Comparison of ENCODE assay signal across 13 cellular contexts in genomic region chr4:168475745-168476144, GRCh38. TPM values are rescaled to one million over a fixed set of nuclear protein-coding genes. Genes with fewer than 3 reads are reported as not detected.
DNase-seq lines count a peak whose midpoint lies in the region; FAIRE-seq and TF ChIP-seq lines count a peak whose summit lies in the region.
"Had no signal": no experiment of that assay in that cellular context is flagged by ENCODE, and none has a peak within 500 bp of the region (broad histone marks: within the 10 kb centered on the region; RNA-seq: fewer than 3 reads in every experiment).

No MANE protein-coding gene starts in this region.

- no peaks in the 10 kb centered on the region for H3K4me1 ChIP-seq in astrocyte (ENCODE audit: insufficient read depth, low read length)

- H3K9me3 Mint-ChIP-seq in astrocyte (ENCODE audit: unreplicated experiment) (no peaks in the 10 kb centered on the region), nephron progenitor cell (no peaks in the 10 kb centered on the region)

- no peak overlapping the region for H3K27ac ChIP-seq in astrocyte (ENCODE audit: low read depth, low read length)
- H3K27ac ChIP-seq: KMS-11, upper lobe of right lung had no signal

- H2AFZ ChIP-seq in astrocyte (ENCODE audit: low read depth, low read length): no peak overlapping the region

- TF ChIP-seq CTCF in astrocyte (IDR thresholded peaks at IDR 0.05; ENCODE audit: insufficient read depth, low read depth, low read length): no peak
- no peak for TF ChIP-seq CTCF in nephron progenitor cell (IDR thresholded peaks at IDR 0.05)
- TF ChIP-seq CTCF in GM10266 (IDR thresholded peaks at IDR 0.05; ENCODE audit: control insufficient read depth, insufficient read depth, low read depth, missing control alignments): no peak

- H3K36me3 Mint-ChIP-seq in astrocyte (ENCODE audit: low read depth, unreplicated experiment): peaks cover 19% of the 10 kb centered on the region
- H3K36me3 Mint-ChIP-seq in nephron progenitor cell (ENCODE audit: low read depth): no peaks in the 10 kb centered on the region

- H4K20me1 ChIP-seq in astrocyte (ENCODE audit: insufficient read depth, low read length): no peaks in the 10 kb centered on the region

- FAIRE-seq in astrocyte (lab: Jason Lieb, UNC): no peak
- no peak for FAIRE-seq in GM19239 (lab: Jason Lieb, UNC)

- no peak overlapping the region for H3K9ac ChIP-seq in astrocyte (ENCODE audit: low read length)
- H3K9ac ChIP-seq: KMS-11 had no signal

- peaks cover 5% of the 10 kb centered on the region for H3K36me3 ChIP-seq in astrocyte (ENCODE audit: insufficient read depth, low read length)

- H3K27me3 Mint-ChIP-seq in astrocyte (ENCODE audit: low read depth, unreplicated experiment) (no peaks in the 10 kb centered on the region), nephron progenitor cell (ENCODE audit: low read depth, poor library complexity) (peaks cover 12% of the 10 kb centered on the region)

- H3K4me1 Mint-ChIP-seq in astrocyte (ENCODE audit: low read depth, unreplicated experiment): peaks cover 32% of the 10 kb centered on the region
- H3K4me1 Mint-ChIP-seq in nephron progenitor cell: peaks cover 15% of the 10 kb centered on the region

- peak; percentile 52 for DNase-seq in NCI-H2029 (lab: John Stamatoyannopoulos, UW)
- DNase-seq in NCI-H2029 treated with DMSO at 0.1 percent for 48 hours (lab: John Stamatoyannopoulos, UW): no peak
- DNase-seq in HK-2 (ENCODE audit: unreplicated experiment): peak; percentile 12
- DNase-seq in astrocyte (ENCODE audit: low read depth): no peak
- DNase-seq in nephron progenitor cell: peak; percentile 26
- no peak for DNase-seq in GM10266 (ENCODE audit: extremely low spot score)
- DNase-seq in GM19239 (ENCODE audit: insufficient read length, low spot score): no peak
- DNase-seq in NCI-H2196 treated with DMSO at 0.1 percent for 48 hours (lab: John Stamatoyannopoulos, UW; ENCODE audit: unreplicated experiment): no peak
- DNase-seq: NCI-H446 treated with DMSO at 0.1 percent for 48 hours, upper lobe of right lung had no signal

- no peak overlapping the region for H3K4me2 ChIP-seq in astrocyte (ENCODE audit: low read length)
- H3K4me2 ChIP-seq: KMS-11 had no signal

- peak overlapping the region; percentile 95 for H3K4me3 Mint-ChIP-seq in astrocyte (ENCODE audit: unreplicated experiment)
- H3K4me3 Mint-ChIP-seq in nephron progenitor cell: no peak overlapping the region

- no peak overlapping the region for H3K4me3 ChIP-seq in astrocyte (ENCODE audit: insufficient read depth, low read depth, low read length)
- H3K4me3 ChIP-seq: SK-N-MC, upper lobe of right lung had no signal

- H3K27me3 ChIP-seq in astrocyte (ENCODE audit: insufficient read depth, low read length): no peaks in the 10 kb centered on the region
- H3K27me3 ChIP-seq: upper lobe of right lung had no signal

- H3K9me3 ChIP-seq in astrocyte (ENCODE audit: insufficient read depth, low read depth, low read length): no peaks in the 10 kb centered on the region
- H3K9me3 ChIP-seq: upper lobe of right lung had no signal

- H3K79me2 ChIP-seq in astrocyte (ENCODE audit: insufficient read depth, low read length): peaks cover 12% of the 10 kb centered on the region

- H3K27ac Mint-ChIP-seq in astrocyte (ENCODE audit: unreplicated experiment) (peak overlapping the region; percentile 81), nephron progenitor cell (no peak overlapping the region)
- H3K27ac Mint-ChIP-seq: progenitor cell of endocrine pancreas had no signal

RNA-seq across cellular contexts. Expression of gene DDX60L, which starts 4.5 kb away (rescaled TPM):
- 90.9 and 91.8 TPM in 2 replicates for total RNA-seq in astrocyte

RNA-seq across cellular contexts. Expression of gene PALLD, which starts 21.1 kb away (rescaled TPM):
- total RNA-seq in astrocyte: 498 and 551 TPM in 2 replicates

Comparison
In these comparisons a context has a peak if more than half of its experiments do, and no peak if none do; other contexts are left out.
1. DNase-seq: peak in NCI-H2029 (single experiment), HK-2 (single experiment) and nephron progenitor cell (single experiment); none in NCI-H2029 treated with DMSO at 0.1 percent for 48 hours (single experiment), astrocyte (single experiment), GM10266 (single experiment), GM19239 (single experiment) and NCI-H2196 treated with DMSO at 0.1 percent for 48 hours (single experiment).